20 cellular contexts compared by ENCODE assay signal in genomic region chr2:16960579-16960978, GRCh38.
DNase-seq lines count a peak whose midpoint lies in the region; ATAC-seq and TF ChIP-seq lines count a peak whose summit lies in the region.
"Had no signal": no experiment of that assay in that cellular context is flagged by ENCODE, and none has a peak within 500 bp of the region (broad histone marks: within the 10 kb centered on the region; RNA-seq: fewer than 3 reads in every experiment).

No MANE protein-coding gene starts in this region.

- H3K4ac ChIP-seq in mesenchymal stem cell (ENCODE audit: low read depth in 1 of 2, low read length in 2 of 2): no peak overlapping the region

- H3K18ac ChIP-seq in mesenchymal stem cell (ENCODE audit: low read depth in 1 of 2, low read length in 2 of 2): no peak overlapping the region

- H3K4me3 ChIP-seq in smooth muscle cell (no peak overlapping the region), mesenchymal stem cell (ENCODE audit: insufficient read depth in 1 of 2, low read depth in 1 of 2, low read length in 2 of 2) (no peak overlapping the region)
- H3K4me3 ChIP-seq: Peyer's patch, skin epidermis had no signal

- H3K27ac ChIP-seq in smooth muscle cell (ENCODE audit: low read depth): no peak overlapping the region
- no peak overlapping the region for H3K27ac ChIP-seq in mesenchymal stem cell (ENCODE audit: low read length, poor library complexity, severe bottlenecking)
- H3K27ac ChIP-seq: epithelial cell of prostate, foreskin keratinocyte, skin epidermis had no signal

- no peak overlapping the region for H2BK5ac ChIP-seq in mesenchymal stem cell (ENCODE audit: low read depth, low read length, poor library complexity, severe bottlenecking)

- H3K36me3 ChIP-seq in smooth muscle cell (ENCODE audit: low read depth) (no peaks in the 10 kb centered on the region), mesenchymal stem cell (ENCODE audit: control insufficient read depth in 1 of 2, insufficient read depth in 2 of 2, low read depth in 1 of 2, low read length in 2 of 2) (no peaks in the 10 kb centered on the region)
- H3K36me3 ChIP-seq: Peyer's patch had no signal

- H3K79me2 ChIP-seq in smooth muscle cell (ENCODE audit: low read depth): no peaks in the 10 kb centered on the region

- H3K9me3 Mint-ChIP-seq in activated CD4-positive, alpha-beta memory T cell treated with anti-CD3 and anti-CD28 coated beads, Interleukin-2, amount 10 ng/mL, durations not matched to agents 7 days and 5 days: peaks cover 7% of the 10 kb centered on the region

- no peaks in the 10 kb centered on the region for H3K9me3 ChIP-seq in smooth muscle cell (replicated peaks; ENCODE audit: low read depth)
- no peaks in the 10 kb centered on the region for H3K9me3 ChIP-seq in mesenchymal stem cell (ENCODE audit: control insufficient read depth, low read length)
- H3K9me3 ChIP-seq: Peyer's patch had no signal

- H3K79me1 ChIP-seq in mesenchymal stem cell (replicated peaks; ENCODE audit: low read length, poor library complexity, severe bottlenecking): no peaks in the 10 kb centered on the region

- no peak overlapping the region for H3K14ac ChIP-seq in mesenchymal stem cell (ENCODE audit: low read length in 2 of 2)

- no peak overlapping the region for H3K9ac ChIP-seq in smooth muscle cell (ENCODE audit: low read depth)
- H3K9ac ChIP-seq in mesenchymal stem cell (ENCODE audit: low read length): no peak overlapping the region

- H2AFZ ChIP-seq in smooth muscle cell (ENCODE audit: low read depth) (no peak overlapping the region), mesenchymal stem cell (ENCODE audit: low read depth, low read length) (no peak overlapping the region)

- H3K4me1 Mint-ChIP-seq in activated CD4-positive, alpha-beta memory T cell treated with anti-CD3 and anti-CD28 coated beads, Interleukin-2, amount 10 ng/mL, durations not matched to agents 7 days and 5 days: no peaks in the 10 kb centered on the region
- H3K4me1 Mint-ChIP-seq: activated CD8-positive, alpha-beta memory T cell treated with anti-CD3 and anti-CD28 coated beads, Interleukin-2, amount 10 ng/mL, durations not matched to agents 7 days and 5 days had no signal

- no peaks in the 10 kb centered on the region for H3K27me3 Mint-ChIP-seq in activated CD4-positive, alpha-beta memory T cell treated with anti-CD3 and anti-CD28 coated beads, Interleukin-2, amount 10 ng/mL, durations not matched to agents 7 days and 5 days
- H3K27me3 Mint-ChIP-seq: activated CD8-positive, alpha-beta memory T cell treated with anti-CD3 and anti-CD28 coated beads, Interleukin-2, amount 10 ng/mL, durations not matched to agents 7 days and 5 days had no signal

- H4K8ac ChIP-seq in mesenchymal stem cell (ENCODE audit: low read length): no peak overlapping the region

- ATAC-seq in GM18520 (IDR thresholded peaks at IDR 0.05; ENCODE audit: unreplicated experiment) (peak; percentile 63), HG02642 (IDR thresholded peaks at IDR 0.05; ENCODE audit: poor library complexity, unreplicated experiment) (peak; percentile 62), HG03520 (IDR thresholded peaks at IDR 0.05; ENCODE audit: unreplicated experiment) (peak; percentile 70)
- ATAC-seq: activated CD8-positive, alpha-beta memory T cell treated with anti-CD3 and anti-CD28 coated beads, Interleukin-2, amount 10 ng/mL, durations not matched to agents 7 days and 5 days; foreskin keratinocyte had no signal

- H3K4me2 ChIP-seq in smooth muscle cell: peak overlapping the region; percentile 62
- no peak overlapping the region for H3K4me2 ChIP-seq in mesenchymal stem cell (ENCODE audit: low read length, poor library complexity, severe bottlenecking)

- peaks cover 14% of the 10 kb centered on the region for H3K4me1 ChIP-seq in smooth muscle cell (ENCODE audit: low read depth)
- no peaks in the 10 kb centered on the region for H3K4me1 ChIP-seq in mesenchymal stem cell (ENCODE audit: control insufficient read depth, insufficient read depth, low read depth, low read length)
- H3K4me1 ChIP-seq: foreskin keratinocyte, Peyer's patch had no signal

- H2AK5ac ChIP-seq in mesenchymal stem cell (ENCODE audit: low read length, severe bottlenecking): no peak overlapping the region

- POLR2A ChIA-PET in activated CD4-positive, alpha-beta memory T cell treated with anti-CD3 and anti-CD28 coated beads, Interleukin-2, amount 10 ng/mL, durations not matched to agents 7 days and 5 days (lab: Charles Lee): no interaction called here

- H2BK120ac ChIP-seq in mesenchymal stem cell (ENCODE audit: low read depth, low read length): no peak overlapping the region

- no peaks in the 10 kb centered on the region for H3F3A ChIP-seq in smooth muscle cell (ENCODE audit: low read depth)

- DNase-seq in smooth muscle cell (lab: John Stamatoyannopoulos, UW; ENCODE audit: unreplicated experiment) (no peak), HCEC 1CT (no peak), SK-N-DZ (ENCODE audit: low spot score) (no peak), mesenchymal stem cell (no peak)
- no peak for DNase-seq in activated CD4-positive, alpha-beta memory T cell treated with anti-CD3 and anti-CD28 coated beads, Interleukin-2, amount 10 ng/mL, durations not matched to agents 7 days and 5 days
- DNase-seq: activated CD4-positive, CD25-positive, alpha-beta regulatory T cell treated with anti-CD3 and anti-CD28 coated beads, Interleukin-2, amount 50 U/mL, for 72 hours; activated CD8-positive, alpha-beta memory T cell treated with anti-CD3 and anti-CD28 coated beads, Interleukin-2, amount 10 ng/mL, durations not matched to agents 7 days and 5 days; DND-41; foreskin keratinocyte; kidney glomerular epithelial cell; NCI-H1417; Peyer's patch; stimulated activated CD4-positive, alpha-beta T cell treated with anti-CD3 and anti-CD28 coated beads, Interleukin-4, amount 100 ng/mL, for 4 hours; substantia nigra had no signal

- no peak overlapping the region for H3K4me3 Mint-ChIP-seq in activated CD4-positive, alpha-beta memory T cell treated with anti-CD3 and anti-CD28 coated beads, Interleukin-2, amount 10 ng/mL, durations not matched to agents 7 days and 5 days
- H3K4me3 Mint-ChIP-seq: activated CD8-positive, alpha-beta memory T cell treated with anti-CD3 and anti-CD28 coated beads, Interleukin-2, amount 10 ng/mL, durations not matched to agents 7 days and 5 days had no signal

- no peak overlapping the region for H4K91ac ChIP-seq in mesenchymal stem cell (ENCODE audit: low read length)

- H3K36me3 Mint-ChIP-seq in activated CD4-positive, alpha-beta memory T cell treated with anti-CD3 and anti-CD28 coated beads, Interleukin-2, amount 10 ng/mL, durations not matched to agents 7 days and 5 days (ENCODE audit: low read depth): no peaks in the 10 kb centered on the region
- H3K36me3 Mint-ChIP-seq: activated CD8-positive, alpha-beta memory T cell treated with anti-CD3 and anti-CD28 coated beads, Interleukin-2, amount 10 ng/mL, durations not matched to agents 7 days and 5 days had no signal

- H3K27me3 ChIP-seq in smooth muscle cell (ENCODE audit: low read depth) (no peaks in the 10 kb centered on the region), mesenchymal stem cell (ENCODE audit: control insufficient read depth in 1 of 2, insufficient read depth in 1 of 2, low read length in 2 of 2) (no peaks in the 10 kb centered on the region)
- H3K27me3 ChIP-seq: foreskin keratinocyte, Peyer's patch had no signal

- WGBS in smooth muscle cell (ENCODE audit: low lambda C conversion rate): 14% methylated on average over 3 of the region's 3 CpGs
- 86% methylated on average over 3 of the region's 3 CpGs for WGBS in mesenchymal stem cell

- no peak overlapping the region for H3K23ac ChIP-seq in mesenchymal stem cell (ENCODE audit: low read length in 2 of 2)

- H4K20me1 ChIP-seq in smooth muscle cell (ENCODE audit: low read depth): no peaks in the 10 kb centered on the region

- CTCF ChIA-PET in activated CD4-positive, alpha-beta memory T cell treated with anti-CD3 and anti-CD28 coated beads, Interleukin-2, amount 10 ng/mL, durations not matched to agents 7 days and 5 days (lab: Charles Lee): no interaction called here

- no peak overlapping the region for H2BK12ac ChIP-seq in mesenchymal stem cell (ENCODE audit: low read length in 2 of 2)

- H3K27ac Mint-ChIP-seq in activated CD4-positive, alpha-beta memory T cell treated with anti-CD3 and anti-CD28 coated beads, Interleukin-2, amount 10 ng/mL, durations not matched to agents 7 days and 5 days: no peak overlapping the region
- H3K27ac Mint-ChIP-seq: activated CD8-positive, alpha-beta memory T cell treated with anti-CD3 and anti-CD28 coated beads, Interleukin-2, amount 10 ng/mL, durations not matched to agents 7 days and 5 days; progenitor cell of endocrine pancreas had no signal

- no peak overlapping the region for H2BK15ac ChIP-seq in mesenchymal stem cell (ENCODE audit: low read depth, poor library complexity, severe bottlenecking)

- TF ChIP-seq CTCF in smooth muscle cell (IDR thresholded peaks at IDR 0.05; ENCODE audit: borderline replicate concordance, insufficient read depth, poor library complexity, severe bottlenecking): no peak
